In the genomic region with DNA sequence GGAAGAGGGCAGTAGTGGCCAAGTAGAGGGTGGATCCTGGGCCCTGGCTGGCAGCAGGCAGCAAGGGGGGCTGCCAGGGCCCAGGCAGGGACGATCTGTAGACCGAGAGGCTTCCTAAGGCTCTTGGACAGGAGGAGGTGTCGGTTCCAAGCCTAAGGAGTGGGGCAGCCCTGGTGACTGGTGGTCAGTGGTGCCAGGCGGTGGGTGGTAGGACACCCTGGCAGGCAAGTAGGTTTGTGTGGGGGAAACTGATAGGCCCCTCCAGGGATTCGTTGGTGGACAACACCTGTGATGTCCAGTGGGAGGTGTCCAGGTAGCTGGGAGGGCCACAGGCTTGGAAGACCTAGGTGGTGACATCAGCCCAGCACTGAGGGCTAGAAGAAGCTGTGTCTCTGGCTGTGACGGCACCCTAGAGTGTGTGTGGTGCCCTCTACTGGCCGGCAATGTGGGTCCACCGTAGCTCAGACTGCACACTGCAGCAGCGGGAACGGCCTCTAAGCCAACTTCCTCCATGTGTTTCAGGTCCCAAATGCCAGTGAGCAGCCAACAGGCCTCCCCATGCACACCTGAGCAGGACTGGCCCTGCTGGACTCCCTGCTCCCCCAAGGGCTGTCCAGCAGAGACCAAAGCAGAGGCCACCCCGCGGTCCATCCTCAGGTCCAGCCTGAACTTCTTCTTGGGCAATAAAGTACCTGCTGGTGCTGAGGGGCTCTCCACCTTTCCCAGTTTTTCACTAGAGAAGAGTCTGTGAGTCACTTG, we compare ENCODE assay signal across 8 cellular contexts. TPM values are rescaled to one million over a fixed set of nuclear protein-coding genes. Genes with fewer than 3 reads are reported as not detected.
DNase-seq lines count a peak whose midpoint lies in the region; ATAC-seq, FAIRE-seq and TF ChIP-seq lines count a peak whose summit lies in the region.
"Had no signal": no experiment of that assay in that cellular context is flagged by ENCODE, and none has a peak within 500 bp of the region (broad histone marks: within the 10 kb centered on the region; RNA-seq: fewer than 3 reads in every experiment).

No MANE protein-coding gene starts in this region.

- 78% methylated on average over 5 of the region's 12 CpGs for WGBS in HepG2 (ENCODE audit: low lambda C conversion rate)

- no peak overlapping the region for H3K27ac ChIP-seq in HepG2 (ENCODE audit: extremely low read length, insufficient read depth, low read length)
- H3K27ac ChIP-seq: epithelial cell of prostate had no signal

- no TSS peak for BruUV-seq in HepG2 (replicated peaks; lab: Mats Ljungman, UMichigan)

- H3K4me1 ChIP-seq in HepG2 (ENCODE audit: insufficient read depth, low read length): no peaks in the 10 kb centered on the region

- TF ChIP-seq EP300 in HepG2 (IDR thresholded peaks at IDR 0.05; ENCODE audit: low read depth in 2 of 2, low read length in 2 of 2) (no peak), HepG2 (CRISPR knock-in tag; IDR thresholded peaks at IDR 0.05; ENCODE audit: borderline replicate concordance) (no peak)

- no peak overlapping the region for H3K27ac Mint-ChIP-seq in central memory CD8-positive, alpha-beta T cell (ENCODE audit: low read depth)

- H3K9me3 Mint-ChIP-seq in central memory CD8-positive, alpha-beta T cell: no peaks in the 10 kb centered on the region

- intact Hi-C loops in HepG2 (cut with micrococcal nuclease; ENCODE audit: unreplicated experiment): loop anchor here (1.0 kb wide), 2 partner anchors 21 to 63 kb away; no protein-coding TSS in a partner anchor

- no peaks in the 10 kb centered on the region for H3K9me3 ChIP-seq in HepG2 (ENCODE audit: low read length)

- peak; percentile 66 for FAIRE-seq in HepG2 (lab: Jason Lieb, UNC)

- H3K9ac ChIP-seq in HepG2 (ENCODE audit: insufficient read depth, low read depth, low read length): no peak overlapping the region

- peaks cover 5% of the 10 kb centered on the region for H3K4me1 Mint-ChIP-seq in central memory CD8-positive, alpha-beta T cell

- peak; percentile 99 for ATAC-seq in central memory CD8-positive, alpha-beta T cell (replicated peaks; ENCODE audit: extremely low read depth, poor library complexity, severe bottlenecking)
- peak; percentile 97 for ATAC-seq in HepG2
- no peak for ATAC-seq in HG03378 (IDR thresholded peaks at IDR 0.05; ENCODE audit: unreplicated experiment)

- in situ Hi-C loops in HepG2 (cut with HindIII; ENCODE audit: extremely low pct_ligation_motif_present, low pct_unique_long_range_greater_than_20kb): no loop called here

- TF ChIP-seq RAD21 in HepG2 (CRISPR knock-in tag; IDR thresholded peaks at IDR 0.05): peak; percentile 73

- H2AFZ ChIP-seq in HepG2 (ENCODE audit: low read length): no peak overlapping the region

- no peak overlapping the region for H3K4me3 Mint-ChIP-seq in central memory CD8-positive, alpha-beta T cell

- no peak overlapping the region for H3K4me3 ChIP-seq in HepG2 (replicated peaks in 1 of 3; ENCODE audit: insufficient read depth in 1 of 3, low read depth in 2 of 3, low read length in 3 of 3)

- DNase-seq in NCI-H1694 (lab: John Stamatoyannopoulos, UW): peak; percentile 62
- DNase-seq in activated CD4-positive, CD25-positive, alpha-beta regulatory T cell treated with anti-CD3 and anti-CD28 coated beads, Interleukin-2, amount 50 U/mL, for 16 hours (ENCODE audit: low read depth, low spot score): peak; percentile 38
- peak; percentile 41 to 42 for DNase-seq in central memory CD8-positive, alpha-beta T cell (ENCODE audit: low spot score in 2 of 2)
- DNase-seq in HepG2 (ENCODE audit: low spot score): peak; percentile 60
- DNase-seq in stimulated activated CD8-positive, alpha-beta memory T cell treated with anti-CD3 and anti-CD28 coated beads, Interleukin-15, amount 100 ng/mL, for 24 hours (ENCODE audit: low read depth): peak; percentile 39

- peak in 1 of 2 experiments; percentile 12; a peak in 1 of 4 replicates for TF ChIP-seq POLR2A in HepG2 (IDR thresholded peaks at IDR 0.05; ENCODE audit: insufficient read depth in 1 of 2, low read depth in 2 of 2, low read length in 2 of 2)

- H3K4me2 ChIP-seq in HepG2 (ENCODE audit: low read depth, low read length): no peak overlapping the region

- H3K79me2 ChIP-seq in HepG2 (ENCODE audit: insufficient read depth, low read length): no peaks in the 10 kb centered on the region

- CTCF ChIA-PET in HepG2 (lab: Yijun Ruan, JAX; ENCODE audit: low intra/inter-chr PET ratio, low total read pairs): interaction anchor here (1.7 to 1.9 kb wide), 2 partner anchors 61 to 63 kb away, joined by 4 to 7 read pairs; no protein-coding TSS in a partner anchor

- peaks cover 2% of the 10 kb centered on the region for H3K36me3 Mint-ChIP-seq in central memory CD8-positive, alpha-beta T cell (ENCODE audit: insufficient read depth)

- TF ChIP-seq CTCF in GM12873 (IDR thresholded peaks at IDR 0.05; ENCODE audit: insufficient read depth, low read depth, low read length, missing control alignments): peak; percentile 94
- TF ChIP-seq CTCF in HepG2 (CRISPR knock-in tag; IDR thresholded peaks at IDR 0.05): peak; percentile 89

- H3K36me3 ChIP-seq in HepG2 (replicated peaks in 1 of 2; ENCODE audit: control insufficient read depth in 1 of 2, insufficient read depth in 2 of 2, low read length in 2 of 2): peaks cover 10 to 40% of the 10 kb centered on the region in 2 experiments

- POLR2A ChIA-PET in HepG2 (lab: Yijun Ruan, JAX): interaction anchor here (0.7 to 2.3 kb wide), 5 partner anchors 9 to 23 kb away, joined by 3 to 11 read pairs (median 6); partner anchors contain the start of gene SAMM50

- no peaks in the 10 kb centered on the region for H3K27me3 ChIP-seq in HepG2 (ENCODE audit: control insufficient read depth in 1 of 2, insufficient read depth in 2 of 2, low read length in 2 of 2)

- no peaks in the 10 kb centered on the region for H4K20me1 ChIP-seq in HepG2 (ENCODE audit: insufficient read depth, low read length)

- H3K27me3 Mint-ChIP-seq in central memory CD8-positive, alpha-beta T cell: peaks cover 50% of the 10 kb centered on the region

RNA-seq across cellular contexts. Expression of gene SAMM50, which starts 9.4 kb away (rescaled TPM):
- 63.4 and 95.8 TPM in 2 replicates for total RNA-seq in HepG2 (2016; rRNA removed; fragmentation: Illumina TruSeq; extraction: Trizol)
- total RNA-seq in HepG2 (2016; cell fraction: cytosol; rRNA removed; fragmentation: Illumina TruSeq; extraction: Trizol; ENCODE audit: low read depth): 16.2 and 18.4 TPM in 2 replicates
- total RNA-seq in HepG2 (2016; cell fraction: insoluble cytoplasmic fraction; rRNA removed; fragmentation: Illumina TruSeq; extraction: Trizol): 68.1 and 90.1 TPM in 2 replicates
- total RNA-seq in HepG2 (2016; cell fraction: membrane; rRNA removed; fragmentation: Illumina TruSeq; extraction: Trizol): 30.8 and 34.8 TPM in 2 replicates
- 33.1 and 34.2 TPM in 2 replicates for total RNA-seq in HepG2 (2016; cell fraction: nucleus; rRNA removed; fragmentation: Illumina TruSeq; extraction: Trizol)
- 26.2 and 34.7 TPM in 2 replicates for polyA plus RNA-seq in HepG2 (2011; rRNA removed)
- polyA plus RNA-seq in HepG2 (2011; cell fraction: cytosol; rRNA removed): 27.3 and 27.8 TPM in 2 replicates
- 19.1 and 21.3 TPM in 2 replicates for polyA plus RNA-seq in HepG2 (2011; cell fraction: nucleus; rRNA removed)
- polyA plus RNA-seq in HepG2 (2012): 36.0 and 46.3 TPM in 2 replicates
- 18.9 and 20.3 TPM in 2 replicates for polyA plus RNA-seq in HepG2 (2016; cell fraction: cytosol; fragmentation: Illumina TruSeq; extraction: Trizol; ENCODE audit: low read depth)
- 90.0 and 99.1 TPM in 2 replicates for polyA plus RNA-seq in HepG2 (2016; cell fraction: insoluble cytoplasmic fraction; fragmentation: Illumina TruSeq; extraction: Trizol; ENCODE audit: low read depth)
- polyA plus RNA-seq in HepG2 (2016; cell fraction: membrane; fragmentation: Illumina TruSeq; extraction: Trizol; ENCODE audit: low read depth): 27.5 and 27.7 TPM in 2 replicates
- polyA plus RNA-seq in HepG2 (2016; cell fraction: nucleus; fragmentation: Illumina TruSeq; extraction: Trizol; ENCODE audit: insufficient read depth, low read depth): 48.2 and 49.2 TPM in 2 replicates
- polyA minus RNA-seq in HepG2 (2011; rRNA and poly(A)+ RNA removed; ENCODE audit: low replicate concordance): 22.2 and 45.2 TPM in 2 replicates
- 20.5 and 22.8 TPM in 2 replicates for polyA minus RNA-seq in HepG2 (2011; cell fraction: cytosol; rRNA and poly(A)+ RNA removed)
- 19.3 and 24.1 TPM in 2 replicates for polyA minus RNA-seq in HepG2 (2011; cell fraction: nucleus; rRNA and poly(A)+ RNA removed)

RNA-seq across cellular contexts. Expression of gene PNPLA3, which starts 22.2 kb away (rescaled TPM):
- total RNA-seq in HepG2 (2016; rRNA removed; fragmentation: Illumina TruSeq; extraction: Trizol): 13.7 and 16.9 TPM in 2 replicates
- total RNA-seq in HepG2 (2016; cell fraction: cytosol; rRNA removed; fragmentation: Illumina TruSeq; extraction: Trizol; ENCODE audit: low read depth): 4.8 and 8.4 TPM in 2 replicates
- 10.7 and 17.4 TPM in 2 replicates for total RNA-seq in HepG2 (2016; cell fraction: insoluble cytoplasmic fraction; rRNA removed; fragmentation: Illumina TruSeq; extraction: Trizol)
- total RNA-seq in HepG2 (2016; cell fraction: membrane; rRNA removed; fragmentation: Illumina TruSeq; extraction: Trizol): 4.8 and 6.1 TPM in 2 replicates
- total RNA-seq in HepG2 (2016; cell fraction: nucleus; rRNA removed; fragmentation: Illumina TruSeq; extraction: Trizol): 21.0 and 22.1 TPM in 2 replicates
- 19.8 and 24.1 TPM in 2 replicates for polyA plus RNA-seq in HepG2 (2011; rRNA removed)
- 9.1 and 9.8 TPM in 2 replicates for polyA plus RNA-seq in HepG2 (2011; cell fraction: cytosol; rRNA removed)
- 53.2 and 70.9 TPM in 2 replicates for polyA plus RNA-seq in HepG2 (2011; cell fraction: nucleus; rRNA removed)
- polyA plus RNA-seq in HepG2 (2012): 13.9 and 14.4 TPM in 2 replicates
- polyA plus RNA-seq in HepG2 (2016; cell fraction: cytosol; fragmentation: Illumina TruSeq; extraction: Trizol; ENCODE audit: low read depth): 0.89 and 0.97 TPM in 2 replicates
- 7.2 and 8.6 TPM in 2 replicates for polyA plus RNA-seq in HepG2 (2016; cell fraction: insoluble cytoplasmic fraction; fragmentation: Illumina TruSeq; extraction: Trizol; ENCODE audit: low read depth)
- 1.2 and 1.4 TPM in 2 replicates for polyA plus RNA-seq in HepG2 (2016; cell fraction: membrane; fragmentation: Illumina TruSeq; extraction: Trizol; ENCODE audit: low read depth)
- 32.5 and 34.1 TPM in 2 replicates for polyA plus RNA-seq in HepG2 (2016; cell fraction: nucleus; fragmentation: Illumina TruSeq; extraction: Trizol; ENCODE audit: insufficient read depth, low read depth)
- 7.9 and 27.4 TPM in 2 replicates for polyA minus RNA-seq in HepG2 (2011; rRNA and poly(A)+ RNA removed; ENCODE audit: low replicate concordance)
- 7.7 and 11.8 TPM in 2 replicates for polyA minus RNA-seq in HepG2 (2011; cell fraction: cytosol; rRNA and poly(A)+ RNA removed)
- 28.2 and 46.9 TPM in 2 replicates for polyA minus RNA-seq in HepG2 (2011; cell fraction: nucleus; rRNA and poly(A)+ RNA removed)

RNA-seq across cellular contexts. Expression of gene PNPLA5, which starts 54.0 kb away (rescaled TPM):
- not detected in 2 replicates for total RNA-seq in HepG2 (2016; rRNA removed; fragmentation: Illumina TruSeq; extraction: Trizol)
- total RNA-seq in HepG2 (2016; cell fraction: cytosol; rRNA removed; fragmentation: Illumina TruSeq; extraction: Trizol; ENCODE audit: low read depth): not detected in 2 replicates
- not detected in 2 replicates for total RNA-seq in HepG2 (2016; cell fraction: insoluble cytoplasmic fraction; rRNA removed; fragmentation: Illumina TruSeq; extraction: Trizol)
- total RNA-seq in HepG2 (2016; cell fraction: membrane; rRNA removed; fragmentation: Illumina TruSeq; extraction: Trizol): not detected in 2 replicates
- not detected in 2 replicates for total RNA-seq in HepG2 (2016; cell fraction: nucleus; rRNA removed; fragmentation: Illumina TruSeq; extraction: Trizol)
- not detected in 2 replicates for polyA plus RNA-seq in HepG2 (2011; rRNA removed)
- polyA plus RNA-seq in HepG2 (2011; cell fraction: cytosol; rRNA removed): not detected in 2 replicates
- not detected in 2 replicates for polyA plus RNA-seq in HepG2 (2011; cell fraction: nucleus; rRNA removed)
- polyA plus RNA-seq in HepG2 (2012): not detected in 2 replicates
- not detected in 2 replicates for polyA plus RNA-seq in HepG2 (2016; cell fraction: cytosol; fragmentation: Illumina TruSeq; extraction: Trizol; ENCODE audit: low read depth)
- polyA plus RNA-seq in HepG2 (2016; cell fraction: insoluble cytoplasmic fraction; fragmentation: Illumina TruSeq; extraction: Trizol; ENCODE audit: low read depth): not detected in 2 replicates
- not detected in 2 replicates for polyA plus RNA-seq in HepG2 (2016; cell fraction: membrane; fragmentation: Illumina TruSeq; extraction: Trizol; ENCODE audit: low read depth)
- polyA plus RNA-seq in HepG2 (2016; cell fraction: nucleus; fragmentation: Illumina TruSeq; extraction: Trizol; ENCODE audit: insufficient read depth, low read depth): not detected in 2 replicates
- polyA minus RNA-seq in HepG2 (2011; rRNA and poly(A)+ RNA removed; ENCODE audit: low replicate concordance): not detected in 2 replicates
- not detected in 2 replicates for polyA minus RNA-seq in HepG2 (2011; cell fraction: cytosol; rRNA and poly(A)+ RNA removed)
- polyA minus RNA-seq in HepG2 (2011; cell fraction: nucleus; rRNA and poly(A)+ RNA removed): not detected in 2 replicates
